ENCODE assay signal across 9 cellular contexts in genomic region chr6:42338573-42339218, GRCh38.
DNase-seq lines count a peak whose midpoint lies in the region; ATAC-seq and TF ChIP-seq lines count a peak whose summit lies in the region.
"Had no signal": no experiment of that assay in that cellular context is flagged by ENCODE, and none has a peak within 500 bp of the region (broad histone marks: within the 10 kb centered on the region; RNA-seq: fewer than 3 reads in every experiment).

No MANE protein-coding gene starts in this region.

- H3K27me3 ChIP-seq in AG04450 (ENCODE audit: control insufficient read depth, insufficient read depth, low read length): no peaks in the 10 kb centered on the region
- H3K27me3 ChIP-seq in HCT116 (ENCODE audit: insufficient read depth, low read length): no peaks in the 10 kb centered on the region

- H3K9me3 ChIP-seq in AG04450 (ENCODE audit: control insufficient read depth, insufficient read depth, low read length) (no peaks in the 10 kb centered on the region), HCT116 (ENCODE audit: control insufficient read depth in 1 of 2, insufficient read depth in 1 of 2, low read depth in 1 of 2, low read length in 2 of 2) (no peaks in the 10 kb centered on the region)

- intact Hi-C loops in HCT116 (cut with micrococcal nuclease): loop anchor here (5.0 kb wide), 1 partner anchor 114 kb away; the partner anchor contains the start of gene TRERF1

- H3K27ac Mint-ChIP-seq in activated CD8-positive, alpha-beta memory T cell treated with anti-CD3 and anti-CD28 coated beads, Interleukin-2, amount 10 ng/mL, durations not matched to agents 7 days and 5 days: peak overlapping the region; percentile 84

- no peak overlapping the region for H2AFZ ChIP-seq in HCT116 (ENCODE audit: low read depth, low read length, poor library complexity, severe bottlenecking)

- H4K20me1 ChIP-seq in HCT116 (ENCODE audit: insufficient read depth): no peaks in the 10 kb centered on the region

- H3K4me2 ChIP-seq in HCT116 (ENCODE audit: low read length): peak overlapping the region; percentile 68

- H3K79me2 ChIP-seq in HCT116 (ENCODE audit: insufficient read depth, low read length): no peaks in the 10 kb centered on the region

- H3K4me1 Mint-ChIP-seq in activated CD8-positive, alpha-beta memory T cell treated with anti-CD3 and anti-CD28 coated beads, Interleukin-2, amount 10 ng/mL, durations not matched to agents 7 days and 5 days: peaks cover 84% of the 10 kb centered on the region

- no peak for TF ChIP-seq POLR2A in HCT116 (IDR thresholded peaks at IDR 0.05; ENCODE audit: borderline replicate concordance, extremely low read depth, insufficient read depth, insufficient read length)

- TF ChIP-seq CTCF in AG04450 (IDR thresholded peaks at IDR 0.05; ENCODE audit: low read depth, low read length): peak; percentile 42
- no peak; a peak in 1 of 6 replicates for TF ChIP-seq CTCF in HCT116 (IDR thresholded peaks at IDR 0.05 in 2 of 3, conservative IDR thresholded peaks at IDR 0.05 in 1 of 3; ENCODE audit: borderline replicate concordance in 1 of 3, insufficient read depth in 1 of 3, low read depth in 2 of 3, low read length in 2 of 3)

- no peaks in the 10 kb centered on the region for H3K9me3 Mint-ChIP-seq in activated CD8-positive, alpha-beta memory T cell treated with anti-CD3 and anti-CD28 coated beads, Interleukin-2, amount 10 ng/mL, durations not matched to agents 7 days and 5 days (ENCODE audit: low read depth)

- H3K4me3 Mint-ChIP-seq in activated CD8-positive, alpha-beta memory T cell treated with anti-CD3 and anti-CD28 coated beads, Interleukin-2, amount 10 ng/mL, durations not matched to agents 7 days and 5 days: no peak overlapping the region

- H3K27ac ChIP-seq in AG04450 (ENCODE audit: low read depth, low read length) (peak overlapping the region; percentile 89), HCT116 (ENCODE audit: low read depth, low read length) (peak overlapping the region; percentile 53)

- no peak; the same call in 1 of the 2 replicates for TF ChIP-seq RAD21 in HCT116 (IDR thresholded peaks at IDR 0.05; ENCODE audit: low read depth)

- RAD21 ChIA-PET in HCT116 (lab: Charles Lee; ENCODE audit: low non-redundant PET in 1 of 2, low total read pairs in 2 of 2, uncharacterized antibody in 2 of 2, unreplicated experiment in 2 of 2): no interaction called here

- POLR2A ChIA-PET in AG04450 (lab: Yijun Ruan, JAX) (interaction anchor here (1.0 to 1.1 kb wide), 5 partner anchors 22 to 209 kb away, joined by 4 to 7 read pairs (median 5); partner anchors contain the start of gene TRERF1), HCT116 (lab: Charles Lee) (interaction anchor here (0.7 kb wide), 1 partner anchor 13 kb away, joined by 3 read pairs; no protein-coding TSS in a partner anchor)

- no peak overlapping the region for H3K4me3 ChIP-seq in AG04450 (ENCODE audit: low read depth, low read length)
- H3K4me3 ChIP-seq in HCT116 (replicated peaks in 1 of 2; ENCODE audit: low read depth in 1 of 2, low read length in 2 of 2): peak overlapping the region in 1 of 2 experiments; percentile 10; a peak in 1 of 4 replicates

- peak; percentile 95 for DNase-seq in AG04450 (ENCODE audit: low read depth, low spot score)
- DNase-seq in HCT116 (ENCODE audit: low read depth, low spot score): peak; percentile 83
- no peak for DNase-seq in activated CD8-positive, alpha-beta memory T cell treated with anti-CD3 and anti-CD28 coated beads, Interleukin-2, amount 10 ng/mL, durations not matched to agents 7 days and 5 days
- DNase-seq in hepatic stellate cell (ENCODE audit: low spot score): peak; percentile 92
- DNase-seq in NCI-H1092 (lab: John Stamatoyannopoulos, UW): no peak
- DNase-seq in DMS79 (lab: John Stamatoyannopoulos, UW): no peak
- DNase-seq: NCI-H446 treated with DMSO at 0.1 percent for 48 hours had no signal

- peaks cover 30 to 34% of the 10 kb centered on the region in 2 experiments for H3K4me1 ChIP-seq in HCT116 (ENCODE audit: control insufficient read depth in 1 of 2, insufficient read depth in 2 of 2, low read length in 2 of 2)

- BruUV-seq in HCT116 (replicated peaks; lab: Mats Ljungman, UMichigan): no TSS peak

- H3K27me3 Mint-ChIP-seq in activated CD8-positive, alpha-beta memory T cell treated with anti-CD3 and anti-CD28 coated beads, Interleukin-2, amount 10 ng/mL, durations not matched to agents 7 days and 5 days: no peaks in the 10 kb centered on the region

- peaks cover 42% of the 10 kb centered on the region for H3K36me3 Mint-ChIP-seq in activated CD8-positive, alpha-beta memory T cell treated with anti-CD3 and anti-CD28 coated beads, Interleukin-2, amount 10 ng/mL, durations not matched to agents 7 days and 5 days

- H3K9ac ChIP-seq in HCT116 (ENCODE audit: low read length): peak overlapping the region; percentile 31

- CTCF ChIA-PET in AG04450 (lab: Charles Lee) (interaction anchor here (1.0 to 1.7 kb wide), 3 partner anchors 24 to 209 kb away, joined by 4 to 7 read pairs (median 4); no protein-coding TSS in a partner anchor), HCT116 (lab: Charles Lee) (interaction anchor here (1.7 kb wide), 1 partner anchor 209 kb away, joined by 4 read pairs; no protein-coding TSS in a partner anchor)
- CTCF ChIA-PET in activated CD8-positive, alpha-beta memory T cell treated with anti-CD3 and anti-CD28 coated beads, Interleukin-2, amount 10 ng/mL, durations not matched to agents 7 days and 5 days (lab: Charles Lee): interaction anchor here (1.0 to 3.6 kb wide), 5 partner anchors 9 to 209 kb away, joined by 3 to 18 read pairs (median 4); no protein-coding TSS in a partner anchor

- H3K36me3 ChIP-seq in HCT116 (ENCODE audit: control insufficient read depth in 1 of 2, insufficient read depth in 2 of 2, low read length in 2 of 2): no peaks in the 10 kb centered on the region

- H3K9me2 ChIP-seq in HCT116 (ENCODE audit: insufficient read depth): no peaks in the 10 kb centered on the region

- ATAC-seq in HCT116: peak; percentile 87
- no peak for ATAC-seq in activated CD8-positive, alpha-beta memory T cell treated with anti-CD3 and anti-CD28 coated beads, Interleukin-2, amount 10 ng/mL, durations not matched to agents 7 days and 5 days
- no peak for ATAC-seq in GM18873 (IDR thresholded peaks at IDR 0.05; ENCODE audit: low FRiP score, unreplicated experiment)
- ATAC-seq in GM21423 (IDR thresholded peaks at IDR 0.05; ENCODE audit: unreplicated experiment): no peak

TF ChIP-seq in HCT116, 20 proteins besides CTCF, POLR2A, EP300 and RAD21 (continues in another document):
- TF ChIP-seq EGR1 (IDR thresholded peaks at IDR 0.05; ENCODE audit: low read depth): 0 out of 2 replicates have a peak, but pooled peaks have one; percentile 39
- no peak for TF ChIP-seq ELF1 (IDR thresholded peaks at IDR 0.05; ENCODE audit: borderline replicate concordance, low read depth)
- no peak; the same call in 1 of the 2 replicates for TF ChIP-seq POLR2AphosphoS5 (IDR thresholded peaks at IDR 0.05; ENCODE audit: low read depth, low read length)
- TF ChIP-seq YY1 (IDR thresholded peaks at IDR 0.05; ENCODE audit: extremely low read depth, insufficient replicate concordance, low read depth, low read length): no peak
- TF ChIP-seq TCF7L2 (IDR thresholded peaks at IDR 0.05; ENCODE audit: borderline replicate concordance, extremely low read depth, insufficient read depth, insufficient read length): peak; percentile 16
- peak; percentile 80 for TF ChIP-seq SP1 (IDR thresholded peaks at IDR 0.05; ENCODE audit: low read depth)
- TF ChIP-seq, protein P1, sequence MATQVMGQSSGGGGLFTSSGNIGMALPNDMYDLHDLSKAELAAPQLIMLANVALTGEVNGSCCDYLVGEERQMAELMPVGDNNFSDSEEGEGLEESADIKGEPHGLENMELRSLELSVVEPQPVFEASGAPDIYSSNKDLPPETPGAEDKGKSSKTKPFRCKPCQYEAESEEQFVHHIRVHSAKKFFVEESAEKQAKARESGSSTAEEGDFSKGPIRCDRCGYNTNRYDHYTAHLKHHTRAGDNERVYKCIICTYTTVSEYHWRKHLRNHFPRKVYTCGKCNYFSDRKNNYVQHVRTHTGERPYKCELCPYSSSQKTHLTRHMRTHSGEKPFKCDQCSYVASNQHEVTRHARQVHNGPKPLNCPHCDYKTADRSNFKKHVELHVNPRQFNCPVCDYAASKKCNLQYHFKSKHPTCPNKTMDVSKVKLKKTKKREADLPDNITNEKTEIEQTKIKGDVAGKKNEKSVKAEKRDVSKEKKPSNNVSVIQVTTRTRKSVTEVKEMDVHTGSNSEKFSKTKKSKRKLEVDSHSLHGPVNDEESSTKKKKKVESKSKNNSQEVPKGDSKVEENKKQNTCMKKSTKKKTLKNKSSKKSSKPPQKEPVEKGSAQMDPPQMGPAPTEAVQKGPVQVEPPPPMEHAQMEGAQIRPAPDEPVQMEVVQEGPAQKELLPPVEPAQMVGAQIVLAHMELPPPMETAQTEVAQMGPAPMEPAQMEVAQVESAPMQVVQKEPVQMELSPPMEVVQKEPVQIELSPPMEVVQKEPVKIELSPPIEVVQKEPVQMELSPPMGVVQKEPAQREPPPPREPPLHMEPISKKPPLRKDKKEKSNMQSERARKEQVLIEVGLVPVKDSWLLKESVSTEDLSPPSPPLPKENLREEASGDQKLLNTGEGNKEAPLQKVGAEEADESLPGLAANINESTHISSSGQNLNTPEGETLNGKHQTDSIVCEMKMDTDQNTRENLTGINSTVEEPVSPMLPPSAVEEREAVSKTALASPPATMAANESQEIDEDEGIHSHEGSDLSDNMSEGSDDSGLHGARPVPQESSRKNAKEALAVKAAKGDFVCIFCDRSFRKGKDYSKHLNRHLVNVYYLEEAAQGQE (IDR thresholded peaks at IDR 0.05; ENCODE audit: low read depth): no peak
- no peak for TF ChIP-seq ZBTB33 (IDR thresholded peaks at IDR 0.05; ENCODE audit: extremely low read depth, insufficient replicate concordance, low read length)
- no peak for TF ChIP-seq ZFX (IDR thresholded peaks at IDR 0.05)
- no peak; the same call in 1 of the 2 replicates for TF ChIP-seq CBX3 (IDR thresholded peaks at IDR 0.05; ENCODE audit: low read depth)
- TF ChIP-seq EZH2phosphoT487 (IDR thresholded peaks at IDR 0.05; ENCODE audit: borderline replicate concordance): no peak
- TF ChIP-seq JUND (IDR thresholded peaks at IDR 0.05): peak; percentile 76

Comparison
In these comparisons a context has a peak if more than half of its experiments do, and no peak if none do; other contexts are left out.
1. DNase-seq: peak in AG04450 (single experiment), HCT116 (single experiment) and hepatic stellate cell (single experiment); none in activated CD8-positive, alpha-beta memory T cell treated with anti-CD3 and anti-CD28 coated beads, Interleukin-2, amount 10 ng/mL, durations not matched to agents 7 days and 5 days (single experiment), NCI-H1092 (single experiment) and DMS79 (single experiment).